ENCODE assay signal across 2 cellular contexts in the genomic region with DNA sequence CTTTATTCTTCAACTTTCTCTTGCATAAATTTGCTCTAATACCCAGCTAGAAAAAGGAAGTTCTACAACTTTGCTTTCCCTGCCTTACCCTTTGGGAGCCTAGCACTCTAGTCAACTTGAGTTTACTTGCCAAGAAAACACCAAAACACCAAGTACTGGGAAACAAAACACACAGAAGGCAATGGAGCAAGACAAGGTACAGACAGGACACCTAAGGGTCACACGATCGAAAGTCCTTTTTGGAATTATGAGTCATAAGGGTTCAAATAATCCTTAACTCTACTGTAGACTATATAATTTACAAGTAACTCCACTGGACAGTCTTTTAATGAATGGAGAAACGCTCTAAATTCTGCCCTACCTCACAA.
TF ChIP-seq lines count a peak whose summit lies in the region.

No MANE protein-coding gene starts in this region.

TF ChIP-seq in IMR-90, 13 proteins besides CTCF, POLR2A, EP300 and RAD21:
- TF ChIP-seq MAZ (IDR thresholded peaks at IDR 0.05; ENCODE audit: borderline replicate concordance, low read depth, low read length) = no peak
- no peak for TF ChIP-seq BHLHE40 (IDR thresholded peaks at IDR 0.05; ENCODE audit: low read depth, low read length)
- no peak for TF ChIP-seq CEBPB (IDR thresholded peaks at IDR 0.05; ENCODE audit: low read depth, low read length)
- no peak for TF ChIP-seq RCOR1 (IDR thresholded peaks at IDR 0.05; ENCODE audit: insufficient replicate concordance, low read length)
- no peak for TF ChIP-seq NFE2L2 (IDR thresholded peaks at IDR 0.05; ENCODE audit: low read depth, low read length)
- TF ChIP-seq MAFK (IDR thresholded peaks at IDR 0.05; ENCODE audit: low read depth, low read length) = no peak
- no peak for TF ChIP-seq RFX5 (IDR thresholded peaks at IDR 0.05; ENCODE audit: low read depth, low read length)
- TF ChIP-seq MXI1 (IDR thresholded peaks at IDR 0.05; ENCODE audit: borderline replicate concordance, low read depth, low read length) = no peak
- TF ChIP-seq SMC3 (IDR thresholded peaks at IDR 0.05; ENCODE audit: low read depth, low read length) = no peak
- no peak for TF ChIP-seq CHD1 (IDR thresholded peaks at IDR 0.05; ENCODE audit: low read depth, low read length)

TF ChIP-seq in K562, 482 proteins besides CTCF, POLR2A, EP300 and RAD21:
- TF ChIP-seq, protein P1, sequence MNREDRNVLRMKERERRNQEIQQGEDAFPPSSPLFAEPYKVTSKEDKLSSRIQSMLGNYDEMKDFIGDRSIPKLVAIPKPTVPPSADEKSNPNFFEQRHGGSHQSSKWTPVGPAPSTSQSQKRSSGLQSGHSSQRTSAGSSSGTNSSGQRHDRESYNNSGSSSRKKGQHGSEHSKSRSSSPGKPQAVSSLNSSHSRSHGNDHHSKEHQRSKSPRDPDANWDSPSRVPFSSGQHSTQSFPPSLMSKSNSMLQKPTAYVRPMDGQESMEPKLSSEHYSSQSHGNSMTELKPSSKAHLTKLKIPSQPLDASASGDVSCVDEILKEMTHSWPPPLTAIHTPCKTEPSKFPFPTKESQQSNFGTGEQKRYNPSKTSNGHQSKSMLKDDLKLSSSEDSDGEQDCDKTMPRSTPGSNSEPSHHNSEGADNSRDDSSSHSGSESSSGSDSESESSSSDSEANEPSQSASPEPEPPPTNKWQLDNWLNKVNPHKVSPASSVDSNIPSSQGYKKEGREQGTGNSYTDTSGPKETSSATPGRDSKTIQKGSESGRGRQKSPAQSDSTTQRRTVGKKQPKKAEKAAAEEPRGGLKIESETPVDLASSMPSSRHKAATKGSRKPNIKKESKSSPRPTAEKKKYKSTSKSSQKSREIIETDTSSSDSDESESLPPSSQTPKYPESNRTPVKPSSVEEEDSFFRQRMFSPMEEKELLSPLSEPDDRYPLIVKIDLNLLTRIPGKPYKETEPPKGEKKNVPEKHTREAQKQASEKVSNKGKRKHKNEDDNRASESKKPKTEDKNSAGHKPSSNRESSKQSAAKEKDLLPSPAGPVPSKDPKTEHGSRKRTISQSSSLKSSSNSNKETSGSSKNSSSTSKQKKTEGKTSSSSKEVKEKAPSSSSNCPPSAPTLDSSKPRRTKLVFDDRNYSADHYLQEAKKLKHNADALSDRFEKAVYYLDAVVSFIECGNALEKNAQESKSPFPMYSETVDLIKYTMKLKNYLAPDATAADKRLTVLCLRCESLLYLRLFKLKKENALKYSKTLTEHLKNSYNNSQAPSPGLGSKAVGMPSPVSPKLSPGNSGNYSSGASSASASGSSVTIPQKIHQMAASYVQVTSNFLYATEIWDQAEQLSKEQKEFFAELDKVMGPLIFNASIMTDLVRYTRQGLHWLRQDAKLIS (CRISPR knock-in tag; IDR thresholded peaks at IDR 0.05) = no peak
- no peak for TF ChIP-seq GABPB1 (CRISPR knock-in tag; IDR thresholded peaks at IDR 0.05)
- no peak for TF ChIP-seq OTX1 (CRISPR knock-in tag; IDR thresholded peaks at IDR 0.05)
- no peak for TF ChIP-seq SAFB (IDR thresholded peaks at IDR 0.05; ENCODE audit: borderline replicate concordance, low read depth, low read length)
- TF ChIP-seq ELF2 (CRISPR knock-in tag; IDR thresholded peaks at IDR 0.05) = no peak
- no peak for TF ChIP-seq ARNT (IDR thresholded peaks at IDR 0.05)
- no peak for TF ChIP-seq TCF7L2 (IDR thresholded peaks at IDR 0.05; ENCODE audit: low read depth, low read length)
- TF ChIP-seq SRF (CRISPR knock-in tag; IDR thresholded peaks at IDR 0.05) = no peak
- TF ChIP-seq HDAC2 (IDR thresholded peaks at IDR 0.05) = no peak
- no peak for TF ChIP-seq SREBF1 (IDR thresholded peaks at IDR 0.05; ENCODE audit: borderline replicate concordance, low read depth, low read length)
- no peak for TF ChIP-seq BCL6 (CRISPR knock-in tag; IDR thresholded peaks at IDR 0.05)
- TF ChIP-seq FUS (optimal IDR thresholded peaks at IDR 0.05; ENCODE audit: low read depth, low read length) = no peak
- no peak for TF ChIP-seq IRF2 (CRISPR knock-in tag; IDR thresholded peaks at IDR 0.05)
- TF ChIP-seq, protein P2, sequence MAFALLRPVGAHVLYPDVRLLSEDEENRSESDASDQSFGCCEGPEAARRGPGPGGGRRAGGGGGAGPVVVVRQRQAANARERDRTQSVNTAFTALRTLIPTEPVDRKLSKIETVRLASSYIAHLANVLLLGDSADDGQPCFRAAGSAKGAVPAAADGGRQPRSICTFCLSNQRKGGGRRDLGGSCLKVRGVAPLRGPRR (CRISPR knock-in tag; IDR thresholded peaks at IDR 0.05) = no peak
- no peak for TF ChIP-seq GATA2 (CRISPR knock-in tag; IDR thresholded peaks at IDR 0.05)
- TF ChIP-seq, protein P3, sequence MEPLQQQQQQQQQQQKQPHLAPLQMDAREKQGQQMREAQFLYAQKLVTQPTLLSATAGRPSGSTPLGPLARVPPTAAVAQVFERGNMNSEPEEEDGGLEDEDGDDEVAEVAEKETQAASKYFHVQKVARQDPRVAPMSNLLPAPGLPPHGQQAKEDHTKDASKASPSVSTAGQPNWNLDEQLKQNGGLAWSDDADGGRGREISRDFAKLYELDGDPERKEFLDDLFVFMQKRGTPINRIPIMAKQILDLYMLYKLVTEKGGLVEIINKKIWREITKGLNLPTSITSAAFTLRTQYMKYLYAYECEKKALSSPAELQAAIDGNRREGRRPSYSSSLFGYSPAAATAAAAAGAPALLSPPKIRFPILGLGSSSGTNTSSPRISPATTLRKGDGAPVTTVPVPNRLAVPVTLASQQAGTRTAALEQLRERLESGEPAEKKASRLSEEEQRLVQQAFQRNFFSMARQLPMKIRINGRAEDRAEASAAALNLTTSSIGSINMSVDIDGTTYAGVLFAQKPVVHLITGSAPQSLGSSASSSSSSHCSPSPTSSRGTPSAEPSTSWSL (CRISPR knock-in tag; IDR thresholded peaks at IDR 0.05; ENCODE audit: borderline replicate concordance) = no peak
- TF ChIP-seq, protein P4, sequence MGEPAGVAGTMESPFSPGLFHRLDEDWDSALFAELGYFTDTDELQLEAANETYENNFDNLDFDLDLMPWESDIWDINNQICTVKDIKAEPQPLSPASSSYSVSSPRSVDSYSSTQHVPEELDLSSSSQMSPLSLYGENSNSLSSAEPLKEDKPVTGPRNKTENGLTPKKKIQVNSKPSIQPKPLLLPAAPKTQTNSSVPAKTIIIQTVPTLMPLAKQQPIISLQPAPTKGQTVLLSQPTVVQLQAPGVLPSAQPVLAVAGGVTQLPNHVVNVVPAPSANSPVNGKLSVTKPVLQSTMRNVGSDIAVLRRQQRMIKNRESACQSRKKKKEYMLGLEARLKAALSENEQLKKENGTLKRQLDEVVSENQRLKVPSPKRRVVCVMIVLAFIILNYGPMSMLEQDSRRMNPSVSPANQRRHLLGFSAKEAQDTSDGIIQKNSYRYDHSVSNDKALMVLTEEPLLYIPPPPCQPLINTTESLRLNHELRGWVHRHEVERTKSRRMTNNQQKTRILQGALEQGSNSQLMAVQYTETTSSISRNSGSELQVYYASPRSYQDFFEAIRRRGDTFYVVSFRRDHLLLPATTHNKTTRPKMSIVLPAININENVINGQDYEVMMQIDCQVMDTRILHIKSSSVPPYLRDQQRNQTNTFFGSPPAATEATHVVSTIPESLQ (CRISPR knock-in tag; IDR thresholded peaks at IDR 0.05) = no peak
- TF ChIP-seq, protein P5, sequence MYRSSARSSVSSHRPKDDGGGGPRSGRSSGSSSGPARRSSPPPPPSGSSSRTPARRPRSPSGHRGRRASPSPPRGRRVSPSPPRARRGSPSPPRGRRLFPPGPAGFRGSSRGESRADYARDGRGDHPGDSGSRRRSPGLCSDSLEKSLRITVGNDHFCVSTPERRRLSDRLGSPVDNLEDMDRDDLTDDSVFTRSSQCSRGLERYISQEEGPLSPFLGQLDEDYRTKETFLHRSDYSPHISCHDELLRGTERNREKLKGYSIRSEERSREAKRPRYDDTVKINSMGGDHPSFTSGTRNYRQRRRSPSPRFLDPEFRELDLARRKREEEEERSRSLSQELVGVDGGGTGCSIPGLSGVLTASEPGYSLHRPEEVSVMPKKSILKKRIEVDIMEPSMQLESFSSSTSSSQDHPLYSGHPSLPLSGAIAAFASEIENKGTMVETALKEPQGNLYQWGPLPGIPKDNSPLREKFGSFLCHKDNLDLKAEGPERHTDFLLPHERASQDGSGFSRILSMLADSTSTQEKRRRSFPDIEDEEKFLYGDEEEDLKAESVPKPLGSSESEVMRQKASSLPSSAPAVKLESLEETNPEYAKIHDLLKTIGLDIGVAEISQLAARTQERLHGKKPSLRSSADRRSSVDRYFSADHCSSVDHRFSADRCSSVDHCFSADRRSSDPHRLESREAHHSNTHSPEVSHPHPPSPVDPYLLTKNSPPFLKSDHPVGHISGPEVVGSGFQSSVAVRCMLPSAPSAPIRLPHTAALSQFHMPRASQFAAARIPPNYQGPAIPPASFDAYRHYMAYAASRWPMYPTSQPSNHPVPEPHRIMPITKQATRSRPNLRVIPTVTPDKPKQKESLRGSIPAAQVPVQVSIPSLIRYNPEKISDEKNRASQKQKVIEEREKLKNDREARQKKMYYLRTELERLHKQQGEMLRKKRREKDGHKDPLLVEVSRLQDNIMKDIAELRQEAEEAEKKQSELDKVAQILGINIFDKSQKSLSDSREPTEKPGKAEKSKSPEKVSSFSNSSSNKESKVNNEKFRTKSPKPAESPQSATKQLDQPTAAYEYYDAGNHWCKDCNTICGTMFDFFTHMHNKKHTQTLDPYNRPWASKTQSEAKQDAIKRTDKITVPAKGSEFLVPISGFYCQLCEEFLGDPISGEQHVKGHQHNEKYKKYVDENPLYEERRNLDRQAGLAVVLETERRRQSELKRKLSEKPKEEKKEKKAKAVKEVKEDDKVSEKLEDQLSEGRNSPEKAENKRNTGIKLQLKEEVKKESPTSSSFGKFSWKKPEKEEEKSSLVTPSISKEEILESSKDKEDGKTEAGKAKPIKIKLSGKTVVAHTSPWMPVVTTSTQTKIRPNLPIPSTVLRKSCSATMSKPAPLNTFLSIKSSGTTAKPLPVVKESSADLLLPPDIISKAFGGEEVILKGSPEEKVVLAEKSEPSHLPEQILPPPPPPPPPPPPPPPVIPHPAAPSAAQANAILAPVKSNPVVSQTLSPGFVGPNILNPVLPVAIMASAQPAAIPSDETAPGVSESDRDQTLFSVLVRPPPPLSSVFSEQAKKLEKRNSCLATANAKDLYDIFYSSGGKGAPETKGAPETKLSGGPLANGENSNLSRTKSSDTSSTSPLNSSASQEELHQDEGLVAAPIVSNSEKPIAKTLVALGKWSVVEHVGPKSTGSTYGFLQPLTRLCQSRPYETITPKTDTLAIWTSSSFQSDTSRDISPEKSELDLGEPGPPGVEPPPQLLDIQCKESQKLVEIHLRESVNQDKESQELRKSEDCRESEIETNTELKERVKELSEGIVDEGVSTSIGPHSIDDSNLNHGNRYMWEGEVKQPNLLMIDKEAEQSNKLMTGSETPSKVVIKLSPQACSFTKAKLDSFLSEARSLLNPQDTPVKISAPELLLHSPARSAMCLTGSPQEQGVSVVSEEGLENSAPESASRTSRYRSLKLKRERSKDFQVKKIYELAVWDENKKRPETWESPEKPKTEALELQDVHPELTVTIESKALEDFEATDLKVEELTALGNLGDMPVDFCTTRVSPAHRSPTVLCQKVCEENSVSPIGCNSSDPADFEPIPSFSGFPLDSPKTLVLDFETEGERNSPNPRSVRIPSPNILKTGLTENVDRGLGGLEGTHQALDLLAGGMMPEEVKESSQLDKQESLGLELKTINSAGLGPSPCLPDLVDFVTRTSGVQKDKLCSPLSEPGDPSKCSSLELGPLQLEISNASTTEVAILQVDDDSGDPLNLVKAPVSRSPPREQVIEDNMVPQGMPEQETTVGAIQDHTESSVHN (IDR thresholded peaks at IDR 0.05; ENCODE audit: borderline replicate concordance in 1 of 2, low read depth in 1 of 2) = no peak
- no peak for TF ChIP-seq STAG1 (CRISPR knock-in tag; IDR thresholded peaks at IDR 0.05; ENCODE audit: borderline replicate concordance)
